ENCODE assay signal across 12 cellular contexts in the genomic region with DNA sequence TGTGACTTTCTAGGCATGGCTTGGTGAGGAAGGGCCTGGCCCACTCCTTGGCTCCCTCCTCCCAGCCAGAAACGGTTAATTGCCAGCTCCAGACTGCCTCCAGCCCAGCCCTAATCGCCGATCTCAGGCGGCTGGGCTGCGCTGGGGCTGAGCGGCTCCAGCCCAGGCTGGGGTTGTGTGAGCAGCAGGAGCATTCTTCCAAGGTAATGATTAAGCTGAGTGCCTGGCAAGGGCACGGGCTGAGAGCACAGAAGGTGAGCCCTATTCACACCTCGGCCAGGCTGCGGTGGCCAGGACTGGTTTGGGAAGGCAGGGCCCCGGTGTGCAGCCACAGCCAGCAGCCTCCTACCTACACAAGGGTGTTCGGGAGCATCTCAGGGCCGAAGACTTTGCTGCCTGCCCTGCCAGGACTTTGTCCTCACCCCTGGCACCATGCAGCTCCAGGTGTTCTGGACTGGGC. TPM values are rescaled to one million over a fixed set of nuclear protein-coding genes. Genes with fewer than 3 reads are reported as not detected.
DNase-seq lines count a peak whose midpoint lies in the region; ATAC-seq and TF ChIP-seq lines count a peak whose summit lies in the region.
"Had no signal": no experiment of that assay in that cellular context is flagged by ENCODE, and none has a peak within 500 bp of the region (broad histone marks: within the 10 kb centered on the region; RNA-seq: fewer than 3 reads in every experiment).

TSS of gene TMEM72 (plus strand) at position 257 of the 460 bp plus-strand sequence. CDS start at position 433, 176 bp downstream.

- intact Hi-C loops in transverse colon (cut with DNase I; ENCODE audit: low total_unique reads) = no loop called here
- intact Hi-C loops in sigmoid colon (cut with DNase I) = no loop called here

- POLR2A ChIA-PET in WTC11 (lab: Charles Lee) = no interaction called here
- POLR2A ChIA-PET in CD8-positive, alpha-beta memory T cell (lab: Charles Lee) = no interaction called here

- H3K36me3 ChIP-seq in transverse colon (no peaks in the 10 kb centered on the region), sigmoid colon (no peaks in the 10 kb centered on the region)
- H3K36me3 ChIP-seq in CD8-positive, alpha-beta memory T cell (ENCODE audit: insufficient read depth, low read length) = no peaks in the 10 kb centered on the region
- H3K36me3 ChIP-seq: neutrophil had no signal

- ATAC-seq in WTC11 = peak; percentile 92
- no peak for ATAC-seq in GM18519 (IDR thresholded peaks at IDR 0.05; ENCODE audit: low FRiP score, unreplicated experiment)

- TF ChIP-seq EP300 in transverse colon (IDR thresholded peaks at IDR 0.05; ENCODE audit: low read depth) (no peak), sigmoid colon (IDR thresholded peaks at IDR 0.05) (no peak)

- H3K9me3 ChIP-seq in transverse colon (no peaks in the 10 kb centered on the region), sigmoid colon (no peaks in the 10 kb centered on the region)
- no peaks in the 10 kb centered on the region for H3K9me3 ChIP-seq in CD8-positive, alpha-beta memory T cell (ENCODE audit: low read length)
- H3K9me3 ChIP-seq: neutrophil had no signal

- peak within 1 kb of the TSS in 1 of 4 donors; percentile 0 for H3K4me3 ChIP-seq in transverse colon
- no peak within 1 kb of the TSS for H3K4me3 ChIP-seq in sigmoid colon
- no peak within 1 kb of the TSS for H3K4me3 ChIP-seq in CD8-positive, alpha-beta memory T cell (ENCODE audit: low read length)

- peaks cover 0 to 40% (median 18%) of the 10 kb centered on the region in 4 donors for H3K4me1 ChIP-seq in transverse colon
- no peaks in the 10 kb centered on the region for H3K4me1 ChIP-seq in sigmoid colon
- peaks cover 17% of the 10 kb centered on the region for H3K4me1 ChIP-seq in CD8-positive, alpha-beta memory T cell (ENCODE audit: insufficient read depth, low read length)

- no peaks in the 10 kb centered on the region for H3K27me3 ChIP-seq in transverse colon
- H3K27me3 ChIP-seq in sigmoid colon = no peaks in the 10 kb centered on the region
- no peaks in the 10 kb centered on the region for H3K27me3 ChIP-seq in CD8-positive, alpha-beta memory T cell (ENCODE audit: insufficient read depth, low read length, poor library complexity, severe bottlenecking)
- H3K27me3 ChIP-seq: neutrophil had no signal

- peaks cover 46% of the 10 kb centered on the region for H3K4me1 Mint-ChIP-seq in WTC11
- H3K4me1 Mint-ChIP-seq in CD8-positive, alpha-beta memory T cell = peaks cover 11 to 16% (median 14%) of the 10 kb centered on the region in 3 donors

- no peak within 1 kb of the TSS for H3K4me3 Mint-ChIP-seq in WTC11
- H3K4me3 Mint-ChIP-seq in CD8-positive, alpha-beta memory T cell = no peak within 1 kb of the TSS

- H3K36me3 Mint-ChIP-seq in WTC11 = no peaks in the 10 kb centered on the region
- H3K36me3 Mint-ChIP-seq in CD8-positive, alpha-beta memory T cell = no peaks in the 10 kb centered on the region

- TF ChIP-seq CTCF in WTC11 (IDR thresholded peaks at IDR 0.05) (no peak), transverse colon (IDR thresholded peaks at IDR 0.05) (no peak), sigmoid colon (IDR thresholded peaks at IDR 0.05) (no peak)

- H3K9me3 Mint-ChIP-seq in WTC11 = no peaks in the 10 kb centered on the region
- no peaks in the 10 kb centered on the region for H3K9me3 Mint-ChIP-seq in CD8-positive, alpha-beta memory T cell

- DNase-seq in NCI-H748 (lab: John Stamatoyannopoulos, UW; ENCODE audit: unreplicated experiment) = peak; percentile 2
- no peak for DNase-seq in NCI-H748 treated with DMSO at 0.1 percent for 48 hours (lab: John Stamatoyannopoulos, UW)
- DNase-seq in WTC11 (ENCODE audit: low spot score) = peak; percentile 54
- peak; percentile 95 for DNase-seq in left kidney (ENCODE audit: low read depth, low spot score)
- DNase-seq in transverse colon = peak; percentile 75
- DNase-seq in sigmoid colon = no peak
- no peak for DNase-seq in CD8-positive, alpha-beta memory T cell
- DNase-seq: NCI-H524, T-helper 9 cell had no signal

- H3K27ac ChIP-seq in transverse colon (peak within 1 kb of the TSS; percentile 66 to 73 (median 68)), sigmoid colon (no peak within 1 kb of the TSS)
- H3K27ac ChIP-seq in CD8-positive, alpha-beta memory T cell (ENCODE audit: low read depth, low read length) = no peak within 1 kb of the TSS
- H3K27ac ChIP-seq: neutrophil had no signal

- in situ Hi-C loops in transverse colon (cut with MboI; ENCODE audit: low pct_ligation_motif_present in 1 of 4, low pct_unique_long_range_greater_than_20kb in 1 of 4, low sequenced_read_pairs in 3 of 4) = no loop called here

- H3K27ac Mint-ChIP-seq in WTC11 = no peak within 1 kb of the TSS
- H3K27ac Mint-ChIP-seq in CD8-positive, alpha-beta memory T cell = peak within 1 kb of the TSS in 1 of 8 donors; percentile 19

- no peaks in the 10 kb centered on the region; the same call in 1 of the 2 replicates for H3K27me3 Mint-ChIP-seq in WTC11 (ENCODE audit: low read depth)
- peaks cover 0 to 17% of the 10 kb centered on the region in 2 donors for H3K27me3 Mint-ChIP-seq in CD8-positive, alpha-beta memory T cell

- CTCF ChIA-PET in WTC11 (lab: Charles Lee) = interaction anchor here (1.4 to 4.3 kb wide), 5 partner anchors 14 to 79 kb away, joined by 4 to 25 read pairs (median 8); no protein-coding TSS in a partner anchor
- CTCF ChIA-PET in CD8-positive, alpha-beta memory T cell (lab: Charles Lee) = interaction anchor here (1.9 kb wide), 1 partner anchor 21 kb away, joined by 5 read pairs; no protein-coding TSS in a partner anchor

- 35% methylated on average over 12 of the region's 12 CpGs; no CpG with 5 or more reads in 1 of the 2 donors for WGBS in transverse colon (ENCODE audit: low coverage in 1 of 2), 2 donors
- 13 to 55% methylated on average over 12 of the region's 12 CpGs for WGBS in sigmoid colon, 2 donors

- peak; percentile 31 for TF ChIP-seq POLR2A in transverse colon (IDR thresholded peaks at IDR 0.05)
- TF ChIP-seq POLR2A in sigmoid colon (IDR thresholded peaks at IDR 0.05) = no peak

TF ChIP-seq in WTC11, 78 proteins besides CTCF, POLR2A, EP300 and RAD21:
- TF ChIP-seq, protein P1, sequence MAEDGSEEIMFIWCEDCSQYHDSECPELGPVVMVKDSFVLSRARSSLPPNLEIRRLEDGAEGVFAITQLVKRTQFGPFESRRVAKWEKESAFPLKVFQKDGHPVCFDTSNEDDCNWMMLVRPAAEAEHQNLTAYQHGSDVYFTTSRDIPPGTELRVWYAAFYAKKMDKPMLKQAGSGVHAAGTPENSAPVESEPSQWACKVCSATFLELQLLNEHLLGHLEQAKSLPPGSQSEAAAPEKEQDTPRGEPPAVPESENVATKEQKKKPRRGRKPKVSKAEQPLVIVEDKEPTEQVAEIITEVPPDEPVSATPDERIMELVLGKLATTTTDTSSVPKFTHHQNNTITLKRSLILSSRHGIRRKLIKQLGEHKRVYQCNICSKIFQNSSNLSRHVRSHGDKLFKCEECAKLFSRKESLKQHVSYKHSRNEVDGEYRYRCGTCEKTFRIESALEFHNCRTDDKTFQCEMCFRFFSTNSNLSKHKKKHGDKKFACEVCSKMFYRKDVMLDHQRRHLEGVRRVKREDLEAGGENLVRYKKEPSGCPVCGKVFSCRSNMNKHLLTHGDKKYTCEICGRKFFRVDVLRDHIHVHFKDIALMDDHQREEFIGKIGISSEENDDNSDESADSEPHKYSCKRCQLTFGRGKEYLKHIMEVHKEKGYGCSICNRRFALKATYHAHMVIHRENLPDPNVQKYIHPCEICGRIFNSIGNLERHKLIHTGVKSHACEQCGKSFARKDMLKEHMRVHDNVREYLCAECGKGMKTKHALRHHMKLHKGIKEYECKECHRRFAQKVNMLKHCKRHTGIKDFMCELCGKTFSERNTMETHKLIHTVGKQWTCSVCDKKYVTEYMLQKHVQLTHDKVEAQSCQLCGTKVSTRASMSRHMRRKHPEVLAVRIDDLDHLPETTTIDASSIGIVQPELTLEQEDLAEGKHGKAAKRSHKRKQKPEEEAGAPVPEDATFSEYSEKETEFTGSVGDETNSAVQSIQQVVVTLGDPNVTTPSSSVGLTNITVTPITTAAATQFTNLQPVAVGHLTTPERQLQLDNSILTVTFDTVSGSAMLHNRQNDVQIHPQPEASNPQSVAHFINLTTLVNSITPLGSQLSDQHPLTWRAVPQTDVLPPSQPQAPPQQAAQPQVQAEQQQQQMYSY (CRISPR knock-in tag; IDR thresholded peaks at IDR 0.05) = 0 out of 2 replicates have a peak, but pooled peaks have one; percentile 43
- TF ChIP-seq, protein P2, sequence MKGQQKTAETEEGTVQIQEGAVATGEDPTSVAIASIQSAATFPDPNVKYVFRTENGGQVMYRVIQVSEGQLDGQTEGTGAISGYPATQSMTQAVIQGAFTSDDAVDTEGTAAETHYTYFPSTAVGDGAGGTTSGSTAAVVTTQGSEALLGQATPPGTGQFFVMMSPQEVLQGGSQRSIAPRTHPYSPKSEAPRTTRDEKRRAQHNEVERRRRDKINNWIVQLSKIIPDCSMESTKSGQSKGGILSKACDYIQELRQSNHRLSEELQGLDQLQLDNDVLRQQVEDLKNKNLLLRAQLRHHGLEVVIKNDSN (CRISPR knock-in tag; IDR thresholded peaks at IDR 0.05) = no peak
TF ChIP-seq in WTC11: peak in this region for 1.

RNA-seq across cellular contexts. Expression of gene TMEM72, which starts in this region (rescaled TPM):
- total RNA-seq in WTC11 (2021) (0.11 TPM in 1 of 3 replicates, not detected in the others), transverse colon (10 to 100 TPM in 3 of 4 donors, 1 to 10 TPM in 1; 9.5 to 49.4 (median 16.5) TPM), sigmoid colon (under 1 TPM in 1 of 4 donors, not detected in 3; 0.33 TPM)
- 10 to 100 TPM in 1 of 3 donors, 1 to 10 TPM in 2; 3.9 to 11.8 (median 4.2) TPM for polyA plus RNA-seq in sigmoid colon
- not detected for total RNA-seq in CD8-positive, alpha-beta memory T cell
- polyA plus RNA-seq in CD8-positive, alpha-beta memory T cell = not detected
- total RNA-seq: urinary bladder had no signal
- polyA plus RNA-seq: urinary bladder had no signal

Comparison
In these comparisons a context has a peak if more than half of its experiments do, and no peak if none do; other contexts are left out.
1. DNase-seq: peak in NCI-H748 (single experiment), left kidney (single experiment) and transverse colon (single experiment); none in NCI-H748 treated with DMSO at 0.1 percent for 48 hours (single experiment), sigmoid colon (single experiment) and CD8-positive, alpha-beta memory T cell (0 of 5).
2. Peak in DNase-seq and ATAC-seq in WTC11; RNA of the gene not detected or under 1 TPM.
3. H3K27ac ChIP-seq: peak in transverse colon (4 of 4); none in sigmoid colon (0 of 4) and CD8-positive, alpha-beta memory T cell (single experiment).